Comparison of ENCODE assay signal across 8 cellular contexts in the genomic region with DNA sequence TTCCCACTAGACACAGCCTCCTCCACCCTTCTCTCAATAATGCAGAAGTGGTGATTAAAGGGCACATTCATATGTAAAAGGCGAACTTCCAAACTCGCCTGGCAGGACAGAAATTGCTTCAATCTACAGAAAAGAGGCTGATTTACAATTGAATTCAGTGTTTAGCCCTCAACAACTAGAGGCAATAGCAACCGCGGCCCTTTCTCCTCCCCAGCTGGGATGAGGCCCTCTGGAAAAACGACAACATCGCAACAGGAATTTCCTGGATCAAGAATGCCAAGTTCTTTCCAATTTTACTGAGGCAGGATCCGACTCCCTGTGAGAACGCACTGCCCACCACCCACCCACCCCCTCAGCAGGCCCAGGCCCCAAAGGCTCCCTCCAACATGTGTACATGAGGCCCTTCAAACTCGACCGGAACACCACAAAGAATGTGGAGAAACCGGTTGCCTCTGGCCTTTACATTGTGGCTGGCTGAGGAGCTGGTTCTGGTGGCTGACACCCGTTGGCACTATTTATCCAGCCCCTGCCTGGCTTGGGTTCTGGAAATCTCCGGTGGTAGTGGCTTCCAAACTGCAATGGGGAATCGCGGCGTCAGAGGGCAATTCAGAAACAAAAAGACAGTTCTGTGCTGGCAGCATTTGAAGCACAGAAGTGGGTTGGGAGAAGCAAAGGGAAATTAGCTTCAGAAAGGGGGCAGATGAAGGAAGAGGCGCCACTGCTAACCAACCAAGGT. TPM values are rescaled to one million over a fixed set of nuclear protein-coding genes. Genes with fewer than 3 reads are reported as not detected.
A peak's percentile ranks its signal among the peaks of the same experiment; 100 is the strongest.
DNase-seq lines count a peak whose midpoint lies in the region; ATAC-seq, FAIRE-seq and TF ChIP-seq lines count a peak whose summit lies in the region.

No MANE protein-coding gene starts in this region.

- WGBS in HepG2 (ENCODE audit: low lambda C conversion rate) = 41% methylated on average over 17 of the region's 17 CpGs
- WGBS in stomach, 5 donors = 15 to 25% (median 20%) methylated on average over 16 to 17 of the region's 17 CpGs

- CTCF ChIA-PET in HepG2 (lab: Yijun Ruan, JAX; ENCODE audit: low intra/inter-chr PET ratio, low total read pairs) = no interaction called here

- no peak overlapping the region for H3K4me3 ChIP-seq in choroid plexus epithelial cell (ENCODE audit: low read depth, low read length)
- peak overlapping the region; percentile 20 to 55 (median 32); a peak in 5 of 6 replicates for H3K4me3 ChIP-seq in HepG2 (replicated peaks in 1 of 3; ENCODE audit: insufficient read depth in 1 of 3, low read depth in 2 of 3, low read length in 3 of 3)
- H3K4me3 ChIP-seq in stomach = peak overlapping the region in 1 of 4 donors; percentile 12

- ATAC-seq in HepG2 = 0 out of 3 replicates have a peak, but pooled peaks have one; percentile 1

- H3K4me1 ChIP-seq in ES-I3 (ENCODE audit: insufficient read depth, low read length) (peaks cover 62% of the 10 kb centered on the region), HepG2 (ENCODE audit: insufficient read depth, low read length) (peaks cover 95% of the 10 kb centered on the region), stomach (peaks cover 85 to 99% (median 95%) of the 10 kb centered on the region in 4 donors)

- no TSS peak for BruUV-seq in HepG2 (replicated peaks; lab: Mats Ljungman, UMichigan)

- intact Hi-C loops in HepG2 (cut with micrococcal nuclease; ENCODE audit: unreplicated experiment) = loop anchor here (2.0 to 5.0 kb wide), 4 partner anchors 15 to 87 kb away; no protein-coding TSS in a partner anchor
- intact Hi-C loops in stomach (cut with DNase I; ENCODE audit: low total_unique reads) = no loop called here

- H3K36me3 ChIP-seq in ES-I3 (ENCODE audit: insufficient read depth, low read length) (no peaks in the 10 kb centered on the region), HepG2 (replicated peaks in 1 of 2; ENCODE audit: control insufficient read depth in 1 of 2, insufficient read depth in 2 of 2, low read length in 2 of 2) (peaks cover 20 to 29% of the 10 kb centered on the region in 2 experiments; a peak in 4 of 5 replicates), stomach (no peaks in the 10 kb centered on the region)

- FAIRE-seq in HepG2 (lab: Jason Lieb, UNC) = no peak

- in situ Hi-C loops in HepG2 (cut with HindIII; ENCODE audit: extremely low pct_ligation_motif_present, low pct_unique_long_range_greater_than_20kb) = no loop called here

- TF ChIP-seq CTCF in choroid plexus epithelial cell (conservative IDR thresholded peaks at IDR 0.05; ENCODE audit: low read depth, low read length) (no peak), HepG2 (CRISPR knock-in tag; IDR thresholded peaks at IDR 0.05) (no peak), stomach (IDR thresholded peaks at IDR 0.05) (no peak)

- H3K79me2 ChIP-seq in HepG2 (ENCODE audit: insufficient read depth, low read length) = peaks cover 98% of the 10 kb centered on the region

- H3K9me3 ChIP-seq in ES-I3 (ENCODE audit: control insufficient read depth, insufficient read depth, low read length) (no peaks in the 10 kb centered on the region), HepG2 (ENCODE audit: low read length) (no peaks in the 10 kb centered on the region), stomach (no peaks in the 10 kb centered on the region)

- no peak for TF ChIP-seq RAD21 in HepG2 (CRISPR knock-in tag; IDR thresholded peaks at IDR 0.05)

- H3K27me3 ChIP-seq in HepG2 (ENCODE audit: control insufficient read depth in 1 of 2, insufficient read depth in 2 of 2, low read length in 2 of 2) (no peaks in the 10 kb centered on the region), stomach (no peaks in the 10 kb centered on the region)

- no peak overlapping the region for H2AFZ ChIP-seq in HepG2 (ENCODE audit: low read length)

- peaks cover 97% of the 10 kb centered on the region for H4K20me1 ChIP-seq in HepG2 (ENCODE audit: insufficient read depth, low read length)

- H3K4me2 ChIP-seq in HepG2 (ENCODE audit: low read depth, low read length) = peak overlapping the region; percentile 77

- H3K27ac ChIP-seq in HepG2 (ENCODE audit: extremely low read length, insufficient read depth, low read length) (peak overlapping the region; percentile 82), stomach (peak overlapping the region; percentile 96 to 99 (median 97))

- DNase-seq in NCI-H2227 treated with DMSO at 0.1 percent for 48 hours (lab: John Stamatoyannopoulos, UW) (peak; percentile 55), choroid plexus epithelial cell (ENCODE audit: low read depth) (peak; percentile 73), HepG2 (ENCODE audit: low spot score) (no peak), stomach (peak; percentile 93), T-helper 9 cell (no peak), NCI-H1436 (lab: John Stamatoyannopoulos, UW) (no peak)
- DNase-seq in stimulated activated CD4-positive, alpha-beta T cell treated with anti-CD3 and anti-CD28 coated beads, Interleukin-2, amount 100 ng/mL, for 24 hours = no peak

- TF ChIP-seq EP300 in HepG2 (IDR thresholded peaks at IDR 0.05; ENCODE audit: low read depth in 2 of 2, low read length in 2 of 2) = no peak
- no peak for TF ChIP-seq EP300 in HepG2 (CRISPR knock-in tag; IDR thresholded peaks at IDR 0.05; ENCODE audit: borderline replicate concordance)
- TF ChIP-seq EP300 in stomach (IDR thresholded peaks at IDR 0.05) = no peak

- POLR2A ChIA-PET in HepG2 (lab: Yijun Ruan, JAX) = interaction anchor here (5.3 kb wide), 1 partner anchor 37 kb away, joined by 187 read pairs; a partner anchor contains a TSS

- TF ChIP-seq POLR2A in HepG2 (IDR thresholded peaks at IDR 0.05; ENCODE audit: insufficient read depth in 1 of 2, low read depth in 2 of 2, low read length in 2 of 2) (no peak), stomach (IDR thresholded peaks at IDR 0.05) (no peak)

- peak overlapping the region; percentile 78 for H3K9ac ChIP-seq in ES-I3 (ENCODE audit: low read depth, low read length)
- peak overlapping the region; percentile 68 for H3K9ac ChIP-seq in HepG2 (ENCODE audit: insufficient read depth, low read depth, low read length)

TF ChIP-seq in HepG2, 621 proteins besides CTCF, POLR2A, EP300 and RAD21 (continues in another document):
- TF ChIP-seq MED1 (CRISPR knock-in tag; IDR thresholded peaks at IDR 0.05) = peak; percentile 45; the same call in 1 of the 2 replicates
- TF ChIP-seq, protein P1, sequence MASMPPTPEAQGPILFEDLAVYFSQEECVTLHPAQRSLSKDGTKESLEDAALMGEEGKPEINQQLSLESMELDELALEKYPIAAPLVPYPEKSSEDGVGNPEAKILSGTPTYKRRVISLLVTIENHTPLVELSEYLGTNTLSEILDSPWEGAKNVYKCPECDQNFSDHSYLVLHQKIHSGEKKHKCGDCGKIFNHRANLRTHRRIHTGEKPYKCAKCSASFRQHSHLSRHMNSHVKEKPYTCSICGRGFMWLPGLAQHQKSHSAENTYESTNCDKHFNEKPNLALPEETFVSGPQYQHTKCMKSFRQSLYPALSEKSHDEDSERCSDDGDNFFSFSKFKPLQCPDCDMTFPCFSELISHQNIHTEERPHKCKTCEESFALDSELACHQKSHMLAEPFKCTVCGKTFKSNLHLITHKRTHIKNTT (CRISPR knock-in tag; IDR thresholded peaks at IDR 0.05) = no peak
- TF ChIP-seq, protein P2, sequence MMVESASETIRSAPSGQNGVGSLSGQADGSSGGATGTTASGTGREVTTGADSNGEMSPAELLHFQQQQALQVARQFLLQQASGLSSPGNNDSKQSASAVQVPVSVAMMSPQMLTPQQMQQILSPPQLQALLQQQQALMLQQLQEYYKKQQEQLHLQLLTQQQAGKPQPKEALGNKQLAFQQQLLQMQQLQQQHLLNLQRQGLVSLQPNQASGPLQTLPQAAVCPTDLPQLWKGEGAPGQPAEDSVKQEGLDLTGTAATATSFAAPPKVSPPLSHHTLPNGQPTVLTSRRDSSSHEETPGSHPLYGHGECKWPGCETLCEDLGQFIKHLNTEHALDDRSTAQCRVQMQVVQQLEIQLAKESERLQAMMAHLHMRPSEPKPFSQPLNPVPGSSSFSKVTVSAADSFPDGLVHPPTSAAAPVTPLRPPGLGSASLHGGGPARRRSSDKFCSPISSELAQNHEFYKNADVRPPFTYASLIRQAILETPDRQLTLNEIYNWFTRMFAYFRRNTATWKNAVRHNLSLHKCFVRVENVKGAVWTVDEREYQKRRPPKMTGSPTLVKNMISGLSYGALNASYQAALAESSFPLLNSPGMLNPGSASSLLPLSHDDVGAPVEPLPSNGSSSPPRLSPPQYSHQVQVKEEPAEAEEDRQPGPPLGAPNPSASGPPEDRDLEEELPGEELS (CRISPR knock-in tag; IDR thresholded peaks at IDR 0.05) = 0 out of 2 replicates have a peak, but pooled peaks have one; percentile 36
- TF ChIP-seq ISX (CRISPR knock-in tag; conservative IDR thresholded peaks at IDR 0.05) = 0 out of 2 replicates have a peak, but pooled peaks have one; percentile 77

RNA-seq across cellular contexts. Expression of a gene that starts 36.8 kb away (rescaled TPM):
- total RNA-seq in HepG2 (2016; rRNA removed; fragmentation: Illumina TruSeq; extraction: Trizol) (53.9 and 71.9 TPM in 2 replicates), stomach (10 to 100 TPM; 25.9 to 82.6 (median 54.3) TPM)
- 45.3 and 50.7 TPM in 2 replicates for total RNA-seq in HepG2 (2016; cell fraction: cytosol; rRNA removed; fragmentation: Illumina TruSeq; extraction: Trizol; ENCODE audit: low read depth)
- 54.7 and 64.5 TPM in 2 replicates for total RNA-seq in HepG2 (2016; cell fraction: insoluble cytoplasmic fraction; rRNA removed; fragmentation: Illumina TruSeq; extraction: Trizol)
- 30.6 and 34.0 TPM in 2 replicates for total RNA-seq in HepG2 (2016; cell fraction: membrane; rRNA removed; fragmentation: Illumina TruSeq; extraction: Trizol)
- 90.9 and 106 TPM in 2 replicates for total RNA-seq in HepG2 (2016; cell fraction: nucleus; rRNA removed; fragmentation: Illumina TruSeq; extraction: Trizol)
- polyA plus RNA-seq in HepG2 (2011; rRNA removed) (81.4 and 84.7 TPM in 2 replicates), stomach (10 to 100 TPM in 2 of 3 donors, 1 to 10 TPM in 1; 9.2 to 13.6 (median 12.7) TPM)
- polyA plus RNA-seq in HepG2 (2011; cell fraction: cytosol; rRNA removed) = 41.2 and 45.2 TPM in 2 replicates
- 139 and 149 TPM in 2 replicates for polyA plus RNA-seq in HepG2 (2011; cell fraction: nucleus; rRNA removed)
- polyA plus RNA-seq in HepG2 (2012) = 50.4 and 60.2 TPM in 2 replicates
- polyA plus RNA-seq in HepG2 (2016; cell fraction: cytosol; fragmentation: Illumina TruSeq; extraction: Trizol; ENCODE audit: low read depth) = 1.9 and 2.5 TPM in 2 replicates
- polyA plus RNA-seq in HepG2 (2016; cell fraction: insoluble cytoplasmic fraction; fragmentation: Illumina TruSeq; extraction: Trizol; ENCODE audit: low read depth) = 42.7 and 55.7 TPM in 2 replicates
- polyA plus RNA-seq in HepG2 (2016; cell fraction: membrane; fragmentation: Illumina TruSeq; extraction: Trizol; ENCODE audit: low read depth) = 7.9 and 9.1 TPM in 2 replicates
- 103 and 106 TPM in 2 replicates for polyA plus RNA-seq in HepG2 (2016; cell fraction: nucleus; fragmentation: Illumina TruSeq; extraction: Trizol; ENCODE audit: insufficient read depth, low read depth)
- polyA minus RNA-seq in HepG2 (2011; rRNA and poly(A)+ RNA removed; ENCODE audit: low replicate concordance) = 14.1 and 79.4 TPM in 2 replicates
- polyA minus RNA-seq in HepG2 (2011; cell fraction: cytosol; rRNA and poly(A)+ RNA removed) = 66.7 and 69.5 TPM in 2 replicates
- polyA minus RNA-seq in HepG2 (2011; cell fraction: nucleus; rRNA and poly(A)+ RNA removed) = 190 and 220 TPM in 2 replicates

Comparison
In these comparisons a context has a peak if more than half of its experiments do, and no peak if none do; other contexts are left out.
1. DNase-seq: peak in NCI-H2227 treated with DMSO at 0.1 percent for 48 hours (single experiment), choroid plexus epithelial cell (single experiment) and stomach (single experiment); none in HepG2 (single experiment), stimulated activated CD4-positive, alpha-beta T cell treated with anti-CD3 and anti-CD28 coated beads, Interleukin-2, amount 100 ng/mL, for 24 hours (0 of 2), T-helper 9 cell (single experiment) and NCI-H1436 (single experiment).